Comparison of ENCODE assay signal across 28 cellular contexts in the genomic region with DNA sequence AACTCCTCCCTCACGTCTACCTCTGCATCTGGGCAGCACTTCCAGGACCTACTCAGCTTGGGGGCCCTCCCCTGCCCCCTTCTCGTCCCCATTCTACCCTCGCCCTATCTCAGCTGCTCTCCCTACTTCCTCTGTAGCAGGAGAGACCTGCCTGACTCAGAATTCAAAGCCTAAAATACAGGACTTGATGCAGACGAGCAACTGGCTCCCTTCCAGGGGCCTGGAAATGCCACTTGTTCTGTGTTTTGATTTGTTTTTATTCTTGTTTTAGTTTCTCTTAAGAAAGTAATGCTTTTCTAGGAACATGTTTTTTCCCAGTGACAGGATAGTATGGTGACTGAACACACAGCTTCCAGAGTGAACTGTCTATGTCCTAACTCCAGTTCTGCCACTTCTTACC.
"Had no signal": no experiment of that assay in that cellular context is flagged by ENCODE, and none has a peak within 500 bp of the region (broad histone marks: within the 10 kb centered on the region; RNA-seq: fewer than 3 reads in every experiment).

No MANE protein-coding gene starts in this region.

- H3K4me3 ChIP-seq: adrenal gland, ascending aorta, body of pancreas, breast epithelium, cardiac muscle cell had no signal

- H3K27ac ChIP-seq: adrenal gland, ascending aorta, body of pancreas, brain microvascular endothelial cell, breast epithelium, cardiac muscle cell had no signal

- H3K27me3 ChIP-seq: adrenal gland, ascending aorta, body of pancreas, brain microvascular endothelial cell had no signal

- DNase-seq: activated effector memory CD4-positive, alpha-beta T cell treated with anti-CD3 and anti-CD28 coated beads, Interleukin-2, amount 50 U/mL, for 16 hours; activated effector memory CD4-positive, alpha-beta T cell treated with Interleukin-2 at 50 U/mL for 16 hours; activated gamma-delta T cell; activated gamma-delta T cell treated with Interleukin-2 at 50 U/mL for 16 hours; activated naive CD4-positive, alpha-beta T cell; activated naive CD4-positive, alpha-beta T cell treated with anti-CD3 and anti-CD28 coated beads for 36 hours; activated naive CD4-positive, alpha-beta T cell treated with anti-CD3 and anti-CD28 coated beads, Interleukin-2, amount 10 ng/mL, durations not matched to agents 7 days and 5 days; activated naive CD4-positive, alpha-beta T cell treated with anti-CD3 and anti-CD28 coated beads, Interleukin-2, amount 50 U/mL, for 16 hours; activated naive CD4-positive, alpha-beta T cell treated with Interleukin-2 at 50 U/mL for 16 hours; activated naive CD8-positive, alpha-beta T cell treated with anti-CD3 and anti-CD28 coated beads for 36 hours; activated naive CD8-positive, alpha-beta T cell treated with anti-CD3 and anti-CD28 coated beads, Interleukin-2, amount 10 ng/mL, durations not matched to agents 7 days and 5 days; activated naive CD8-positive, alpha-beta T cell treated with anti-CD3 and anti-CD28 coated beads, Interleukin-2, amount 50 U/mL, for 24 hours; activated T-cell treated with anti-CD3 and anti-CD28 coated beads, Interleukin-2, amount 50 U/mL, for 24 hours; activated T-cell treated with anti-CD3 and anti-CD28 coated beads, Interleukin-2, amount 50 U/mL, for 4 hours; activated T-cell treated with anti-CD3 and anti-CD28 coated beads, Interleukin-2, amount 50 U/mL, for 48 hours; activated T-cell treated with anti-CD3 and anti-CD28 coated beads, Interleukin-2, amount 50 U/mL, for 72 hours; adrenal gland; amniotic stem cell; anterior cingulate cortex; aorta; body of pancreas; brain microvascular endothelial cell; caudate nucleus; central memory CD4-positive, alpha-beta T cell; cerebellar nuclear complex had no signal

- H3K36me3 ChIP-seq: adrenal gland, ascending aorta, brain microvascular endothelial cell, breast epithelium, cardiac muscle cell had no signal

- H3K4me1 ChIP-seq: adrenal gland, ascending aorta, body of pancreas, breast epithelium had no signal

- H3K9me3 ChIP-seq: adrenal gland, ascending aorta, body of pancreas, breast epithelium had no signal
